In the genomic region with DNA sequence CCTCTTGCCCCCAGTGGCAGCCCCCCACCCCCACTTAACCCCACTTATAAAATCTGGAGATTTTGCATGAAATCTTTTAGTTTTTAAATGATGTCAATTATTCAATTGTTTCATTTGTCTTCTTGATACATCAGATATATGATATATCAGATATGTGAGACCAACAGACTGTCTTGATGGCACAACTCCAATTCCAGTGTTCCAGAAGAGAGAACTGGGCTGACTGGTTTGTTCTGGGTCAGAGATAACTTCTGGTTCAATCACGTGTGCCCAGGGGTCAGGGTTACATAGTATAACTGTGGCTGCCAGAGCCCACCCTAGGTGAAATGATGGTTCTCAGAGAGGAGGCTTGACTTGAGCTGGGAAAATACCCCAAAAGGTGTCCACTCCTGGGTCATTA, we compare ENCODE assay signal across 13 cellular contexts.
"Had no signal": no experiment of that assay in that cellular context is flagged by ENCODE, and none has a peak within 500 bp of the region (broad histone marks: within the 10 kb centered on the region; RNA-seq: fewer than 3 reads in every experiment).

No MANE protein-coding gene starts in this region.

- H3K4me1 ChIP-seq: upper lobe of right lung had no signal

- H3K4me3 ChIP-seq: dorsolateral prefrontal cortex, esophagus squamous epithelium, upper lobe of right lung had no signal

- H3K27me3 ChIP-seq: upper lobe of right lung had no signal

- DNase-seq: activated naive CD8-positive, alpha-beta T cell treated with anti-CD3 and anti-CD28 coated beads, Interleukin-2, amount 10 ng/mL, durations not matched to agents 7 days and 5 days; aorta; dorsolateral prefrontal cortex; esophagus squamous epithelium; foreskin fibroblast; immature natural killer cell; left cardiac atrium; naive thymus-derived CD4-positive, alpha-beta T cell; upper lobe of right lung had no signal

- H3K9me3 Mint-ChIP-seq: immature natural killer cell had no signal

- H3K36me3 Mint-ChIP-seq: activated naive CD8-positive, alpha-beta T cell treated with anti-CD3 and anti-CD28 coated beads, Interleukin-2, amount 10 ng/mL, durations not matched to agents 7 days and 5 days; WTC11 had no signal

- H3K36me3 ChIP-seq: esophagus squamous epithelium, upper lobe of right lung had no signal

- ATAC-seq: left cardiac atrium; naive thymus-derived CD4-positive, alpha-beta T cell; SK-N-SH treated with all-trans-retinoic acid at 6 μM for 48 hours; upper lobe of right lung; WTC11 had no signal

- H3K27ac ChIP-seq: dorsolateral prefrontal cortex, esophagus squamous epithelium, upper lobe of right lung had no signal

- H3K9me3 ChIP-seq: esophagus squamous epithelium, upper lobe of right lung had no signal

- H3K27ac Mint-ChIP-seq: activated naive CD8-positive, alpha-beta T cell treated with anti-CD3 and anti-CD28 coated beads, Interleukin-2, amount 10 ng/mL, durations not matched to agents 7 days and 5 days; immature natural killer cell; naive thymus-derived CD4-positive, alpha-beta T cell; stimulated activated memory B cell treated with anti-CD40 and anti-IgM and Interleukin-4, amounts not matched to agents 10 μg/mL and 1 μg/mL and 100 μg/mL, for 72 hours; T-helper 1 cell treated with Interleukin-12 subunit alpha and Interleukin-12 subunit beta and Interleukin-4 antibody, amounts not matched to agents 30 μg/mL and 1 μg/mL, for 36 hours; WTC11 had no signal
